ENCODE assay signal across 12 cellular contexts in genomic region chr4:39718366-39719323, GRCh38. TPM values are rescaled to one million over a fixed set of nuclear protein-coding genes. Genes with fewer than 3 reads are reported as not detected.
DNase-seq lines count a peak whose midpoint lies in the region; ATAC-seq and TF ChIP-seq lines count a peak whose summit lies in the region.
"Had no signal": no experiment of that assay in that cellular context is flagged by ENCODE, and none has a peak within 500 bp of the region (broad histone marks: within the 10 kb centered on the region; RNA-seq: fewer than 3 reads in every experiment).

No MANE protein-coding gene starts in this region.

- H3K4me1 Mint-ChIP-seq in activated naive CD4-positive, alpha-beta T cell treated with anti-CD3 and anti-CD28 coated beads, Interleukin-2, amount 10 ng/mL, durations not matched to agents 7 days and 5 days: peaks cover 43% of the 10 kb centered on the region
- H3K4me1 Mint-ChIP-seq in activated B cell treated with CpG ODN at 0.5 μM for 24 hours (peaks cover 63% of the 10 kb centered on the region), immature natural killer cell (peaks cover 64 to 74% of the 10 kb centered on the region in 2 donors), glutamatergic neuron (ENCODE audit: low read depth, unreplicated experiment) (peaks cover 13% of the 10 kb centered on the region)
- H3K4me1 Mint-ChIP-seq in stimulated activated memory B cell treated with anti-CD40 and anti-IgM and Interleukin-4, amounts not matched to agents 10 μg/mL and 1 μg/mL and 100 μg/mL, for 72 hours: peaks cover 69% of the 10 kb centered on the region

- POLR2A ChIA-PET in activated B cell treated with CpG ODN at 0.5 μM for 24 hours (lab: Charles Lee): interaction anchor here (0.6 kb wide), 1 partner anchor 37 kb away, joined by 5 read pairs; no protein-coding TSS in a partner anchor

- ATAC-seq in activated B cell treated with CpG ODN at 0.5 μM for 24 hours (ENCODE audit: low read depth) (no peak), HG03196 (IDR thresholded peaks at IDR 0.05; ENCODE audit: unreplicated experiment) (no peak)
- ATAC-seq in stimulated activated memory B cell treated with anti-CD40 and anti-IgM and Interleukin-4, amounts not matched to agents 10 μg/mL and 1 μg/mL and 100 μg/mL, for 72 hours: no peak

- H3K27me3 Mint-ChIP-seq in activated naive CD4-positive, alpha-beta T cell treated with anti-CD3 and anti-CD28 coated beads, Interleukin-2, amount 10 ng/mL, durations not matched to agents 7 days and 5 days: no peaks in the 10 kb centered on the region
- H3K27me3 Mint-ChIP-seq in activated B cell treated with CpG ODN at 0.5 μM for 24 hours (no peaks in the 10 kb centered on the region), immature natural killer cell (ENCODE audit: low read depth in 3 of 3) (peaks cover 0 to 4% (median 0%) of the 10 kb centered on the region in 3 donors), glutamatergic neuron (ENCODE audit: unreplicated experiment) (peaks cover 2% of the 10 kb centered on the region)
- H3K27me3 Mint-ChIP-seq in stimulated activated memory B cell treated with anti-CD40 and anti-IgM and Interleukin-4, amounts not matched to agents 10 μg/mL and 1 μg/mL and 100 μg/mL, for 72 hours: no peaks in the 10 kb centered on the region
- H3K27me3 Mint-ChIP-seq: stimulated activated naive CD8-positive, alpha-beta T cell treated with anti-CD3 and anti-CD28 coated beads, Interleukin-15, Interleukin-2, amounts not matched to agents 100 ng/mL and 50 ng/mL, for 24 hours had no signal

- no peak for TF ChIP-seq CTCF in activated B cell treated with CpG ODN at 0.5 μM for 24 hours (IDR thresholded peaks at IDR 0.05)
- TF ChIP-seq CTCF in glutamatergic neuron (IDR thresholded peaks at IDR 0.05; ENCODE audit: partially characterized antibody, unreplicated experiment): no peak
- TF ChIP-seq CTCF in GM20000 (IDR thresholded peaks at IDR 0.05; ENCODE audit: extremely low read depth, missing control alignments): no peak

- intact Hi-C loops in activated B cell treated with CpG ODN at 0.5 μM for 24 hours (cut with micrococcal nuclease): no loop called here

- CTCF ChIA-PET in activated naive CD4-positive, alpha-beta T cell treated with anti-CD3 and anti-CD28 coated beads, Interleukin-2, amount 10 ng/mL, durations not matched to agents 7 days and 5 days (lab: Charles Lee): no interaction called here
- CTCF ChIA-PET in activated B cell treated with CpG ODN at 0.5 μM for 24 hours (lab: Charles Lee): no interaction called here

- H3K36me3 Mint-ChIP-seq in activated naive CD4-positive, alpha-beta T cell treated with anti-CD3 and anti-CD28 coated beads, Interleukin-2, amount 10 ng/mL, durations not matched to agents 7 days and 5 days: peaks cover 30% of the 10 kb centered on the region
- H3K36me3 Mint-ChIP-seq in activated B cell treated with CpG ODN at 0.5 μM for 24 hours (ENCODE audit: low read depth) (peaks cover 34% of the 10 kb centered on the region), immature natural killer cell (peaks cover 4 to 6% (median 4%) of the 10 kb centered on the region in 3 donors), glutamatergic neuron (ENCODE audit: unreplicated experiment) (peaks cover 10% of the 10 kb centered on the region)
- peaks cover 35% of the 10 kb centered on the region for H3K36me3 Mint-ChIP-seq in stimulated activated memory B cell treated with anti-CD40 and anti-IgM and Interleukin-4, amounts not matched to agents 10 μg/mL and 1 μg/mL and 100 μg/mL, for 72 hours

- no peak overlapping the region for H3K4me3 Mint-ChIP-seq in activated naive CD4-positive, alpha-beta T cell treated with anti-CD3 and anti-CD28 coated beads, Interleukin-2, amount 10 ng/mL, durations not matched to agents 7 days and 5 days
- H3K4me3 Mint-ChIP-seq in activated B cell treated with CpG ODN at 0.5 μM for 24 hours: no peak overlapping the region
- peak overlapping the region; percentile 67 to 84 (median 78) for H3K4me3 Mint-ChIP-seq in immature natural killer cell
- H3K4me3 Mint-ChIP-seq in stimulated activated memory B cell treated with anti-CD40 and anti-IgM and Interleukin-4, amounts not matched to agents 10 μg/mL and 1 μg/mL and 100 μg/mL, for 72 hours: no peak overlapping the region
- H3K4me3 Mint-ChIP-seq in glutamatergic neuron (ENCODE audit: unreplicated experiment): no peak overlapping the region

- H3K27ac Mint-ChIP-seq in activated naive CD4-positive, alpha-beta T cell treated with anti-CD3 and anti-CD28 coated beads, Interleukin-2, amount 10 ng/mL, durations not matched to agents 7 days and 5 days: peak overlapping the region; percentile 12
- H3K27ac Mint-ChIP-seq in activated B cell treated with CpG ODN at 0.5 μM for 24 hours: peak overlapping the region; percentile 54
- peak overlapping the region in 5 of 6 donors; percentile 70 to 82 (median 77) for H3K27ac Mint-ChIP-seq in immature natural killer cell
- peak overlapping the region; percentile 22 for H3K27ac Mint-ChIP-seq in stimulated activated memory B cell treated with anti-CD40 and anti-IgM and Interleukin-4, amounts not matched to agents 10 μg/mL and 1 μg/mL and 100 μg/mL, for 72 hours
- no peak overlapping the region for H3K27ac Mint-ChIP-seq in glutamatergic neuron (ENCODE audit: unreplicated experiment)

- H3K9me3 Mint-ChIP-seq in activated naive CD4-positive, alpha-beta T cell treated with anti-CD3 and anti-CD28 coated beads, Interleukin-2, amount 10 ng/mL, durations not matched to agents 7 days and 5 days: no peaks in the 10 kb centered on the region
- H3K9me3 Mint-ChIP-seq in activated B cell treated with CpG ODN at 0.5 μM for 24 hours (no peaks in the 10 kb centered on the region), immature natural killer cell (no peaks in the 10 kb centered on the region), glutamatergic neuron (ENCODE audit: unreplicated experiment) (peaks cover 3% of the 10 kb centered on the region)
- H3K9me3 Mint-ChIP-seq in stimulated activated memory B cell treated with anti-CD40 and anti-IgM and Interleukin-4, amounts not matched to agents 10 μg/mL and 1 μg/mL and 100 μg/mL, for 72 hours: no peaks in the 10 kb centered on the region
- H3K9me3 Mint-ChIP-seq: stimulated activated naive CD8-positive, alpha-beta T cell treated with anti-CD3 and anti-CD28 coated beads, Interleukin-15, Interleukin-2, amounts not matched to agents 100 ng/mL and 50 ng/mL, for 24 hours had no signal

- no peak for DNase-seq in activated naive CD4-positive, alpha-beta T cell treated with anti-CD3 and anti-CD28 coated beads, Interleukin-2, amount 10 ng/mL, durations not matched to agents 7 days and 5 days
- DNase-seq in activated naive CD4-positive, alpha-beta T cell treated with Interleukin-2 at 50 U/mL for 16 hours: no peak
- DNase-seq in activated B cell treated with CpG ODN at 0.5 μM for 24 hours: no peak
- DNase-seq in immature natural killer cell: peak in 1 of 3 donors; percentile 18
- DNase-seq in glutamatergic neuron: no peak
- no peak for DNase-seq in GM20000 (ENCODE audit: low spot score)
- DNase-seq: central memory CD4-positive, alpha-beta T cell; DMS79; stimulated activated CD4-positive, alpha-beta T cell treated with anti-CD3 and anti-CD28 coated beads, Interleukin-4, amount 100 ng/mL, for 1 hour had no signal

RNA-seq across cellular contexts. Expression of gene UBE2K, which starts 20.7 kb away (rescaled TPM):
- total RNA-seq in activated B cell treated with CpG ODN at 0.5 μM for 24 hours (54.4 and 64.0 TPM in 2 replicates), glutamatergic neuron (ENCODE audit: unreplicated experiment) (96.7 TPM)
- polyA plus RNA-seq in immature natural killer cell: 10 to 100 TPM; 47.9 to 82.4 (median 67.8) TPM

Comparison
In these comparisons a context has a peak if more than half of its experiments do, and no peak if none do; other contexts are left out.
1. H3K4me3 Mint-ChIP-seq: peak in immature natural killer cell (5 of 5); none in activated naive CD4-positive, alpha-beta T cell treated with anti-CD3 and anti-CD28 coated beads, Interleukin-2, amount 10 ng/mL, durations not matched to agents 7 days and 5 days (single experiment), activated B cell treated with CpG ODN at 0.5 μM for 24 hours (single experiment), stimulated activated memory B cell treated with anti-CD40 and anti-IgM and Interleukin-4, amounts not matched to agents 10 μg/mL and 1 μg/mL and 100 μg/mL, for 72 hours (single experiment) and glutamatergic neuron (single experiment).